ENCODE assay signal across 8 cellular contexts in genomic region chr17:35930211-35931065, GRCh38.
A peak's percentile ranks its signal among the peaks of the same experiment; 100 is the strongest.
DNase-seq lines count a peak whose midpoint lies in the region; ATAC-seq and TF ChIP-seq lines count a peak whose summit lies in the region.

Gene RDM1, minus strand, starts transcription at chr17:35930773. Its CDS starts 46 bp downstream, at chr17:35930727.

- DNase-seq in NCI-H526 treated with DMSO at 0.1 percent for 48 hours (lab: John Stamatoyannopoulos, UW) (peak; percentile 73), medulla oblongata (ENCODE audit: extremely low spot score) (peak; percentile 9), middle frontal gyrus (ENCODE audit: extremely low spot score, low spot score) (no peak)
- peak; percentile 64 to 75 for DNase-seq in activated CD4-positive, alpha-beta T cell treated with anti-CD3 and anti-CD28 coated beads, Interleukin-2, amount 50 U/mL, for 24 hours (ENCODE audit: low read depth in 1 of 2, low spot score in 1 of 2)
- DNase-seq in stimulated activated CD8-positive, alpha-beta memory T cell treated with anti-CD3 and anti-CD28 coated beads, Interleukin-12 subunit alpha, Interleukin-12 subunit beta, amount 100 ng/mL, for 24 hours (ENCODE audit: extremely low read depth) = peak; percentile 66

- no peaks in the 10 kb centered on the region for H3K36me3 ChIP-seq in duodenal mucosa (ENCODE audit: control insufficient read depth in 1 of 2, insufficient read depth in 2 of 2, low read length in 2 of 2)

- no peaks in the 10 kb centered on the region for H3K27me3 ChIP-seq in duodenal mucosa (ENCODE audit: control insufficient read depth in 1 of 2, insufficient read depth in 2 of 2, low read length in 2 of 2)

- peak within 1 kb of the TSS; percentile 13 to 40 for H3K9ac ChIP-seq in duodenal mucosa (ENCODE audit: low read depth in 1 of 2, low read length in 2 of 2)

- ATAC-seq in HG03520 (IDR thresholded peaks at IDR 0.05; ENCODE audit: unreplicated experiment) = peak; percentile 68

- no peaks in the 10 kb centered on the region for H3K9me3 ChIP-seq in duodenal mucosa (ENCODE audit: control insufficient read depth in 1 of 2, low read length in 2 of 2)

- peaks cover 7% of the 10 kb centered on the region in 2 donors for H3K4me1 ChIP-seq in duodenal mucosa (ENCODE audit: control insufficient read depth in 1 of 2, insufficient read depth in 2 of 2, low read length in 2 of 2)

- no peak within 1 kb of the TSS for H3K27ac ChIP-seq in duodenal mucosa (ENCODE audit: low read depth, low read length)

- H3K4me3 ChIP-seq in duodenal mucosa (ENCODE audit: low read depth in 1 of 2, low read length in 2 of 2) = peak within 1 kb of the TSS; percentile 73 to 81

- peak; percentile 67 for TF ChIP-seq POLR2A in GM15510 (IDR thresholded peaks at IDR 0.05; ENCODE audit: borderline replicate concordance, extremely low read depth, insufficient read length)
